24 cellular contexts compared by ENCODE assay signal in the genomic region with DNA sequence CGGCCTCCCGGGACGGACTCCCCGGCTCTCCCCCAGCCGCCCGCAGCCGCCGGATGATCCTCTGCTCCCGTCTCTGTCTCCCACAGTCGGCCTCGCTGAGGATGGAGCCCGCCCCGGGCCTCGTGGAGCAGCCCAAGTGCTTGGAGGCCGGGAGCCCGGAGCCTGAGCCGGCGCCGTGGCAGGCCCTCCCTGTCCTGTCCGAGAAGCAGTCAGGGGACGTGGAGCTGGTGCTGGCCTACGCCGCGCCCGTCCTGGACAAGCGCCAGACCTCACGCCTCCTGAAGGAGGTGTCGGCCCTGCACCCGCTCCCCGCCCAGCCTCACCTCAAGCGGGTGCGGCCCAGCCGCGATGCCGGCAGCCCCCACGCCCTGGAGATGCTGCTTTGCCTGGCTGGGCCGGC. TPM values are rescaled to one million over a fixed set of nuclear protein-coding genes. Genes with fewer than 3 reads are reported as not detected.
DNase-seq lines count a peak whose midpoint lies in the region; ATAC-seq, FAIRE-seq and TF ChIP-seq lines count a peak whose summit lies in the region.
"Had no signal": no experiment of that assay in that cellular context is flagged by ENCODE, and none has a peak within 500 bp of the region (broad histone marks: within the 10 kb centered on the region; RNA-seq: fewer than 3 reads in every experiment).

No MANE protein-coding gene starts in this region.

- TF ChIP-seq EP300 in HepG2 (IDR thresholded peaks at IDR 0.05; ENCODE audit: low read depth in 2 of 2, low read length in 2 of 2): no peak
- no peak for TF ChIP-seq EP300 in HepG2 (CRISPR knock-in tag; IDR thresholded peaks at IDR 0.05; ENCODE audit: borderline replicate concordance)
- TF ChIP-seq EP300 in stomach (IDR thresholded peaks at IDR 0.05): no peak

- no peak overlapping the region for H3K9ac ChIP-seq in HepG2 (ENCODE audit: insufficient read depth, low read depth, low read length)

- POLR2A ChIA-PET in HEK293 (lab: Yijun Ruan, JAX): no interaction called here
- POLR2A ChIA-PET in HepG2 (lab: Yijun Ruan, JAX): no interaction called here
- POLR2A ChIA-PET in HEK293T (lab: Yijun Ruan, JAX): interaction anchor here (1.4 kb wide), 1 partner anchor 14 kb away, joined by 3 read pairs; no protein-coding TSS in a partner anchor

- H3K4me1 ChIP-seq in HEK293 (ENCODE audit: control insufficient read depth, insufficient read depth, low read length) (peaks cover 12% of the 10 kb centered on the region), Peyer's patch (peaks cover 0 to 37% (median 15%) of the 10 kb centered on the region in 4 donors), HepG2 (ENCODE audit: insufficient read depth, low read length) (peaks cover 26% of the 10 kb centered on the region), stomach (peaks cover 17 to 51% (median 46%) of the 10 kb centered on the region in 4 donors)
- H3K4me1 ChIP-seq: SJSA1 had no signal

- H2AFZ ChIP-seq in HepG2 (ENCODE audit: low read length): no peak overlapping the region

- FAIRE-seq in HepG2 (lab: Jason Lieb, UNC): no peak
- FAIRE-seq: G401.6, H1, K562 had no signal

- H3K9me3 ChIP-seq in HEK293 (ENCODE audit: control insufficient read depth, insufficient read depth, low read depth, low read length) (no peaks in the 10 kb centered on the region), Peyer's patch (no peaks in the 10 kb centered on the region), HepG2 (ENCODE audit: low read length) (no peaks in the 10 kb centered on the region), stomach (no peaks in the 10 kb centered on the region)
- H3K9me3 ChIP-seq: BLaER1 treated with 17β-estradiol and CSF1 and Interleukin-3, amounts not matched to agents 10 nM and 100 nM; Caco-2; SJSA1 had no signal

- H3K79me2 ChIP-seq in HepG2 (ENCODE audit: insufficient read depth, low read length): peaks cover 48% of the 10 kb centered on the region

- 97% methylated on average over 25 of the region's 37 CpGs for WGBS in HepG2 (ENCODE audit: low lambda C conversion rate)
- WGBS in stomach, 5 donors: 29 to 84% (median 46%) methylated on average over 7 to 37 of the region's 37 CpGs

- in situ Hi-C loops in HepG2 (cut with HindIII; ENCODE audit: extremely low pct_ligation_motif_present, low pct_unique_long_range_greater_than_20kb): no loop called here

- H3K4me2 ChIP-seq in HepG2 (ENCODE audit: low read depth, low read length): no peak overlapping the region

- no peak overlapping the region for H3K4me3 ChIP-seq in HEK293 (ENCODE audit: low read depth, low read length)
- H3K4me3 ChIP-seq in Peyer's patch: no peak overlapping the region
- no peak overlapping the region for H3K4me3 ChIP-seq in HepG2 (replicated peaks in 1 of 3; ENCODE audit: insufficient read depth in 1 of 3, low read depth in 2 of 3, low read length in 3 of 3)
- H3K4me3 ChIP-seq in stomach: no peak overlapping the region
- H3K4me3 ChIP-seq: BLaER1 treated with 17β-estradiol and CSF1 and Interleukin-3, amounts not matched to agents 10 nM and 100 nM; K562; SJSA1 had no signal

- intact Hi-C loops in HepG2 (cut with micrococcal nuclease; ENCODE audit: unreplicated experiment): no loop called here
- intact Hi-C loops in stomach (cut with DNase I; ENCODE audit: low total_unique reads): no loop called here

- BruUV-seq in HepG2 (replicated peaks; lab: Mats Ljungman, UMichigan): no TSS peak

- TF ChIP-seq CTCF in HEK293 (tag by site-specific recombination; IDR thresholded peaks at IDR 0.05) (no peak), Peyer's patch (IDR thresholded peaks at IDR 0.05) (no peak), HepG2 (CRISPR knock-in tag; IDR thresholded peaks at IDR 0.05) (no peak), stomach (IDR thresholded peaks at IDR 0.05) (no peak)

- H3K27ac ChIP-seq in HEK293 (ENCODE audit: extremely low read depth, low read depth, low read length) (no peak overlapping the region), Peyer's patch (no peak overlapping the region), HepG2 (ENCODE audit: extremely low read length, insufficient read depth, low read length) (no peak overlapping the region), stomach (peak overlapping the region in 4 of 5 donors; percentile 50 to 57 (median 52))
- H3K27ac ChIP-seq: BLaER1 treated with 17β-estradiol and CSF1 and Interleukin-3, amounts not matched to agents 10 nM and 100 nM; SJSA1 had no signal

- H4K20me1 ChIP-seq in HepG2 (ENCODE audit: insufficient read depth, low read length): peaks cover 6% of the 10 kb centered on the region; the same call in 1 of the 2 replicates

- CTCF ChIA-PET in HEK293 (lab: Yijun Ruan, JAX) (interaction anchor here (0.5 to 0.7 kb wide), 3 partner anchors 25 to 645 kb away, joined by 3 read pairs; no protein-coding TSS in a partner anchor), HepG2 (lab: Yijun Ruan, JAX; ENCODE audit: low intra/inter-chr PET ratio, low total read pairs) (no interaction called here), HEK293T (lab: Yijun Ruan, JAX) (no interaction called here)

- H3K36me3 ChIP-seq in HEK293 (ENCODE audit: control insufficient read depth in 2 of 2, insufficient read depth in 1 of 2, low read length in 2 of 2) (peaks cover 0 to 55% of the 10 kb centered on the region in 2 experiments; a peak in 2 of 3 replicates), Peyer's patch (peaks cover 0 to 22% (median 0%) of the 10 kb centered on the region in 3 donors), HepG2 (replicated peaks in 1 of 2; ENCODE audit: control insufficient read depth in 1 of 2, insufficient read depth in 2 of 2, low read length in 2 of 2) (peaks cover 6 to 22% of the 10 kb centered on the region in 2 experiments; a peak in 4 of 5 replicates), stomach (peaks cover 20 to 54% (median 38%) of the 10 kb centered on the region in 4 donors)

- TF ChIP-seq POLR2A in Peyer's patch (IDR thresholded peaks at IDR 0.05) (no peak), HepG2 (IDR thresholded peaks at IDR 0.05; ENCODE audit: insufficient read depth in 1 of 2, low read depth in 2 of 2, low read length in 2 of 2) (no peak), stomach (IDR thresholded peaks at IDR 0.05) (no peak)

- H3K27me3 ChIP-seq in Peyer's patch (no peaks in the 10 kb centered on the region), HepG2 (ENCODE audit: control insufficient read depth in 1 of 2, insufficient read depth in 2 of 2, low read length in 2 of 2) (no peaks in the 10 kb centered on the region; a peak in 1 of 5 replicates), stomach (no peaks in the 10 kb centered on the region)
- H3K27me3 ChIP-seq: BLaER1 treated with 17β-estradiol and CSF1 and Interleukin-3, amounts not matched to agents 10 nM and 100 nM; SJSA1 had no signal

- no peak for TF ChIP-seq RAD21 in HepG2 (CRISPR knock-in tag; IDR thresholded peaks at IDR 0.05)

- DNase-seq in Peyer's patch (peak in 2 of 3 donors; percentile 72 to 86), HepG2 (ENCODE audit: low spot score) (no peak), stomach (peak; percentile 87), NCI-H2081 (lab: John Stamatoyannopoulos, UW) (no peak), anterior cingulate cortex (lab: John Stamatoyannopoulos, UW) (no peak), HEK293T (ENCODE audit: extremely low spot score) (no peak)
- DNase-seq: Caco-2; CD4-positive, alpha-beta memory T cell; DMS153; MM.1S; NCI-H1092; NCI-H1436 treated with DMSO at 0.1 percent for 48 hours; NCI-H2029 treated with DMSO at 0.1 percent for 48 hours; NCI-H2171 treated with DMSO at 0.1 percent for 48 hours; NCI-H524 treated with DMSO at 0.1 percent for 48 hours; NCI-H82 had no signal

- ATAC-seq in HepG2: no peak
- ATAC-seq: HCT116, K562, Panc1 had no signal

RNA-seq across cellular contexts. Expression of gene ADAT3, which starts 6.8 kb away (rescaled TPM):
- total RNA-seq in Peyer's patch (10 to 100 TPM; 18.2 to 33.3 (median 23.8) TPM), HepG2 (2016; rRNA removed; fragmentation: Illumina TruSeq; extraction: Trizol) (2.0 and 3.5 TPM in 2 replicates), stomach (10 to 100 TPM in 3 of 5 donors, 1 to 10 TPM in 2; 4.2 to 75.9 (median 18.3) TPM)
- 0.79 and 0.81 TPM in 2 replicates for total RNA-seq in HepG2 (2016; cell fraction: cytosol; rRNA removed; fragmentation: Illumina TruSeq; extraction: Trizol; ENCODE audit: low read depth)
- 1.7 and 3.1 TPM in 2 replicates for total RNA-seq in HepG2 (2016; cell fraction: insoluble cytoplasmic fraction; rRNA removed; fragmentation: Illumina TruSeq; extraction: Trizol)
- 1.7 and 2.1 TPM in 2 replicates for total RNA-seq in HepG2 (2016; cell fraction: membrane; rRNA removed; fragmentation: Illumina TruSeq; extraction: Trizol)
- 1.5 and 1.9 TPM in 2 replicates for total RNA-seq in HepG2 (2016; cell fraction: nucleus; rRNA removed; fragmentation: Illumina TruSeq; extraction: Trizol)
- polyA plus RNA-seq in HepG2 (2011; rRNA removed) (0.95 and 1.4 TPM in 2 replicates), stomach (1 to 10 TPM; 5.5 to 6.7 (median 6.0) TPM)
- polyA plus RNA-seq in HepG2 (2011; cell fraction: cytosol; rRNA removed): 0.94 and 1.7 TPM in 2 replicates
- 6.4 and 7.8 TPM in 2 replicates for polyA plus RNA-seq in HepG2 (2011; cell fraction: nucleus; rRNA removed)
- 1.3 and 1.7 TPM in 2 replicates for polyA plus RNA-seq in HepG2 (2012)
- polyA plus RNA-seq in HepG2 (2016; cell fraction: cytosol; fragmentation: Illumina TruSeq; extraction: Trizol; ENCODE audit: low read depth): 0.68 TPM in 2 replicates
- polyA plus RNA-seq in HepG2 (2016; cell fraction: insoluble cytoplasmic fraction; fragmentation: Illumina TruSeq; extraction: Trizol; ENCODE audit: low read depth): 2.8 and 3.5 TPM in 2 replicates
- 1.1 and 1.4 TPM in 2 replicates for polyA plus RNA-seq in HepG2 (2016; cell fraction: membrane; fragmentation: Illumina TruSeq; extraction: Trizol; ENCODE audit: low read depth)
- polyA plus RNA-seq in HepG2 (2016; cell fraction: nucleus; fragmentation: Illumina TruSeq; extraction: Trizol; ENCODE audit: insufficient read depth, low read depth): 5.0 and 6.1 TPM in 2 replicates
- polyA minus RNA-seq in HepG2 (2011; rRNA and poly(A)+ RNA removed; ENCODE audit: low replicate concordance): 2.1 and 3.8 TPM in 2 replicates
- polyA minus RNA-seq in HepG2 (2011; cell fraction: cytosol; rRNA and poly(A)+ RNA removed): 1.3 and 1.6 TPM in 2 replicates
- polyA minus RNA-seq in HepG2 (2011; cell fraction: nucleus; rRNA and poly(A)+ RNA removed): 2.3 and 2.6 TPM in 2 replicates

RNA-seq across cellular contexts. Expression of gene SCAMP4, which starts 6.8 kb away (rescaled TPM):
- total RNA-seq in Peyer's patch (10 to 100 TPM; 45.4 to 62.6 (median 57.0) TPM), HepG2 (2016; rRNA removed; fragmentation: Illumina TruSeq; extraction: Trizol) (10.8 and 13.7 TPM in 2 replicates), stomach (10 to 100 TPM; 10.7 to 77.6 (median 17.9) TPM)
- total RNA-seq in HepG2 (2016; cell fraction: cytosol; rRNA removed; fragmentation: Illumina TruSeq; extraction: Trizol; ENCODE audit: low read depth): 4.4 and 5.1 TPM in 2 replicates
- 9.1 and 12.6 TPM in 2 replicates for total RNA-seq in HepG2 (2016; cell fraction: insoluble cytoplasmic fraction; rRNA removed; fragmentation: Illumina TruSeq; extraction: Trizol)
- 10.1 and 10.7 TPM in 2 replicates for total RNA-seq in HepG2 (2016; cell fraction: membrane; rRNA removed; fragmentation: Illumina TruSeq; extraction: Trizol)
- 24.2 and 31.8 TPM in 2 replicates for total RNA-seq in HepG2 (2016; cell fraction: nucleus; rRNA removed; fragmentation: Illumina TruSeq; extraction: Trizol)
- polyA plus RNA-seq in HepG2 (2011; rRNA removed) (10.7 and 12.8 TPM in 2 replicates), stomach (10 to 100 TPM in 2 of 3 donors, 1 to 10 TPM in 1; 7.8 to 23.9 (median 19.4) TPM)
- polyA plus RNA-seq in HepG2 (2011; cell fraction: cytosol; rRNA removed): 7.6 and 8.7 TPM in 2 replicates
- polyA plus RNA-seq in HepG2 (2011; cell fraction: nucleus; rRNA removed): 43.5 and 55.3 TPM in 2 replicates
- polyA plus RNA-seq in HepG2 (2012): 21.8 and 32.2 TPM in 2 replicates
- polyA plus RNA-seq in HepG2 (2016; cell fraction: cytosol; fragmentation: Illumina TruSeq; extraction: Trizol; ENCODE audit: low read depth): 5.1 and 6.4 TPM in 2 replicates
- 10.3 and 13.4 TPM in 2 replicates for polyA plus RNA-seq in HepG2 (2016; cell fraction: insoluble cytoplasmic fraction; fragmentation: Illumina TruSeq; extraction: Trizol; ENCODE audit: low read depth)
- polyA plus RNA-seq in HepG2 (2016; cell fraction: membrane; fragmentation: Illumina TruSeq; extraction: Trizol; ENCODE audit: low read depth): 11.5 and 11.6 TPM in 2 replicates
- 69.4 and 71.5 TPM in 2 replicates for polyA plus RNA-seq in HepG2 (2016; cell fraction: nucleus; fragmentation: Illumina TruSeq; extraction: Trizol; ENCODE audit: insufficient read depth, low read depth)
- polyA minus RNA-seq in HepG2 (2011; rRNA and poly(A)+ RNA removed; ENCODE audit: low replicate concordance): 14.8 and 32.0 TPM in 2 replicates
- polyA minus RNA-seq in HepG2 (2011; cell fraction: cytosol; rRNA and poly(A)+ RNA removed): 35.3 TPM in 2 replicates
- 13.2 and 15.5 TPM in 2 replicates for polyA minus RNA-seq in HepG2 (2011; cell fraction: nucleus; rRNA and poly(A)+ RNA removed)

RNA-seq across cellular contexts. Expression of gene ABHD17A, which starts 26.7 kb away (rescaled TPM):
- 10 to 100 TPM; 52.0 to 95.9 (median 68.4) TPM for total RNA-seq in Peyer's patch
- 27.9 and 40.8 TPM in 2 replicates for total RNA-seq in HepG2 (2016; rRNA removed; fragmentation: Illumina TruSeq; extraction: Trizol)
- 52.2 and 64.4 TPM in 2 replicates for total RNA-seq in HepG2 (2016; cell fraction: cytosol; rRNA removed; fragmentation: Illumina TruSeq; extraction: Trizol; ENCODE audit: low read depth)
- total RNA-seq in HepG2 (2016; cell fraction: insoluble cytoplasmic fraction; rRNA removed; fragmentation: Illumina TruSeq; extraction: Trizol): 24.0 and 37.3 TPM in 2 replicates
- total RNA-seq in HepG2 (2016; cell fraction: membrane; rRNA removed; fragmentation: Illumina TruSeq; extraction: Trizol): 65.2 and 82.2 TPM in 2 replicates
- 17.1 and 19.3 TPM in 2 replicates for total RNA-seq in HepG2 (2016; cell fraction: nucleus; rRNA removed; fragmentation: Illumina TruSeq; extraction: Trizol)
- polyA plus RNA-seq in HepG2 (2011; rRNA removed): 27.7 and 44.6 TPM in 2 replicates
- 25.9 and 53.1 TPM in 2 replicates for polyA plus RNA-seq in HepG2 (2011; cell fraction: cytosol; rRNA removed)
- 72.5 and 83.8 TPM in 2 replicates for polyA plus RNA-seq in HepG2 (2011; cell fraction: nucleus; rRNA removed)
- 11.9 and 16.2 TPM in 2 replicates for polyA plus RNA-seq in HepG2 (2012)
- 51.0 and 62.5 TPM in 2 replicates for polyA plus RNA-seq in HepG2 (2016; cell fraction: cytosol; fragmentation: Illumina TruSeq; extraction: Trizol; ENCODE audit: low read depth)
- polyA plus RNA-seq in HepG2 (2016; cell fraction: insoluble cytoplasmic fraction; fragmentation: Illumina TruSeq; extraction: Trizol; ENCODE audit: low read depth): 25.3 and 27.0 TPM in 2 replicates
- polyA plus RNA-seq in HepG2 (2016; cell fraction: membrane; fragmentation: Illumina TruSeq; extraction: Trizol; ENCODE audit: low read depth): 54.6 and 60.4 TPM in 2 replicates
- 38.7 and 42.0 TPM in 2 replicates for polyA plus RNA-seq in HepG2 (2016; cell fraction: nucleus; fragmentation: Illumina TruSeq; extraction: Trizol; ENCODE audit: insufficient read depth, low read depth)
- 15.0 and 50.9 TPM in 2 replicates for polyA minus RNA-seq in HepG2 (2011; rRNA and poly(A)+ RNA removed; ENCODE audit: low replicate concordance)
- 17.2 and 18.0 TPM in 2 replicates for polyA minus RNA-seq in HepG2 (2011; cell fraction: cytosol; rRNA and poly(A)+ RNA removed)
- 5.7 and 5.8 TPM in 2 replicates for polyA minus RNA-seq in HepG2 (2011; cell fraction: nucleus; rRNA and poly(A)+ RNA removed)
- 100 to 1,000 TPM in 1 of 5 donors, 10 to 100 TPM in 4; 25.7 to 177 (median 33.0) TPM for total RNA-seq in stomach
- 10 to 100 TPM; 73.0 to 76.3 (median 75.5) TPM for polyA plus RNA-seq in stomach

RNA-seq across cellular contexts. Expression of gene CSNK1G2, which starts 29.0 kb away (rescaled TPM):
- total RNA-seq in Peyer's patch (100 to 1,000 TPM in 2 of 4 donors, 10 to 100 TPM in 2; 54.5 to 250 (median 103) TPM), HepG2 (2016; rRNA removed; fragmentation: Illumina TruSeq; extraction: Trizol) (29.7 and 53.8 TPM in 2 replicates), stomach (100 to 1,000 TPM in 3 of 5 donors, 10 to 100 TPM in 2; 35.8 to 210 (median 106) TPM)
- total RNA-seq in HepG2 (2016; cell fraction: cytosol; rRNA removed; fragmentation: Illumina TruSeq; extraction: Trizol; ENCODE audit: low read depth): 40.6 and 41.0 TPM in 2 replicates
- 26.8 and 56.3 TPM in 2 replicates for total RNA-seq in HepG2 (2016; cell fraction: insoluble cytoplasmic fraction; rRNA removed; fragmentation: Illumina TruSeq; extraction: Trizol)
- 85.2 and 87.4 TPM in 2 replicates for total RNA-seq in HepG2 (2016; cell fraction: membrane; rRNA removed; fragmentation: Illumina TruSeq; extraction: Trizol)
- 39.2 and 46.8 TPM in 2 replicates for total RNA-seq in HepG2 (2016; cell fraction: nucleus; rRNA removed; fragmentation: Illumina TruSeq; extraction: Trizol)
- polyA plus RNA-seq in HepG2 (2011; rRNA removed) (72.5 and 88.4 TPM in 2 replicates), stomach (10 to 100 TPM; 30.2 to 44.9 (median 37.3) TPM)
- 33.8 and 56.1 TPM in 2 replicates for polyA plus RNA-seq in HepG2 (2011; cell fraction: cytosol; rRNA removed)
- polyA plus RNA-seq in HepG2 (2011; cell fraction: nucleus; rRNA removed): 380 and 522 TPM in 2 replicates
- polyA plus RNA-seq in HepG2 (2012): 38.6 and 40.4 TPM in 2 replicates
- polyA plus RNA-seq in HepG2 (2016; cell fraction: cytosol; fragmentation: Illumina TruSeq; extraction: Trizol; ENCODE audit: low read depth): 39.6 and 47.2 TPM in 2 replicates
- 36.1 and 45.7 TPM in 2 replicates for polyA plus RNA-seq in HepG2 (2016; cell fraction: insoluble cytoplasmic fraction; fragmentation: Illumina TruSeq; extraction: Trizol; ENCODE audit: low read depth)
- 79.1 and 81.2 TPM in 2 replicates for polyA plus RNA-seq in HepG2 (2016; cell fraction: membrane; fragmentation: Illumina TruSeq; extraction: Trizol; ENCODE audit: low read depth)
- polyA plus RNA-seq in HepG2 (2016; cell fraction: nucleus; fragmentation: Illumina TruSeq; extraction: Trizol; ENCODE audit: insufficient read depth, low read depth): 157 TPM in 2 replicates
- 51.2 and 83.6 TPM in 2 replicates for polyA minus RNA-seq in HepG2 (2011; rRNA and poly(A)+ RNA removed; ENCODE audit: low replicate concordance)
- polyA minus RNA-seq in HepG2 (2011; cell fraction: cytosol; rRNA and poly(A)+ RNA removed): 23.6 and 25.2 TPM in 2 replicates
- polyA minus RNA-seq in HepG2 (2011; cell fraction: nucleus; rRNA and poly(A)+ RNA removed): 18.2 and 21.2 TPM in 2 replicates

RNA-seq across cellular contexts. Expression of gene KLF16, which starts 48.6 kb away (rescaled TPM):
- total RNA-seq in Peyer's patch (10 to 100 TPM; 10.3 to 18.2 (median 14.8) TPM), HepG2 (2016; rRNA removed; fragmentation: Illumina TruSeq; extraction: Trizol) (6.2 and 6.7 TPM in 2 replicates), stomach (10 to 100 TPM in 2 of 5 donors, 1 to 10 TPM in 2, not detected in 1; 3.5 to 31.9 (median 15.8) TPM)
- total RNA-seq in HepG2 (2016; cell fraction: cytosol; rRNA removed; fragmentation: Illumina TruSeq; extraction: Trizol; ENCODE audit: low read depth): 2.1 and 2.2 TPM in 2 replicates
- total RNA-seq in HepG2 (2016; cell fraction: insoluble cytoplasmic fraction; rRNA removed; fragmentation: Illumina TruSeq; extraction: Trizol): 5.5 and 5.9 TPM in 2 replicates
- total RNA-seq in HepG2 (2016; cell fraction: membrane; rRNA removed; fragmentation: Illumina TruSeq; extraction: Trizol): 8.3 and 8.9 TPM in 2 replicates
- total RNA-seq in HepG2 (2016; cell fraction: nucleus; rRNA removed; fragmentation: Illumina TruSeq; extraction: Trizol): 4.0 and 4.8 TPM in 2 replicates
- polyA plus RNA-seq in HepG2 (2011; rRNA removed) (3.5 and 4.7 TPM in 2 replicates), stomach (1 to 10 TPM; 5.0 to 7.6 (median 6.6) TPM)
- polyA plus RNA-seq in HepG2 (2011; cell fraction: cytosol; rRNA removed): 3.7 and 7.0 TPM in 2 replicates
- polyA plus RNA-seq in HepG2 (2011; cell fraction: nucleus; rRNA removed): 16.7 and 31.9 TPM in 2 replicates
- 8.3 and 9.4 TPM in 2 replicates for polyA plus RNA-seq in HepG2 (2012)
- polyA plus RNA-seq in HepG2 (2016; cell fraction: cytosol; fragmentation: Illumina TruSeq; extraction: Trizol; ENCODE audit: low read depth): 3.2 and 3.4 TPM in 2 replicates
- polyA plus RNA-seq in HepG2 (2016; cell fraction: insoluble cytoplasmic fraction; fragmentation: Illumina TruSeq; extraction: Trizol; ENCODE audit: low read depth): 12.0 and 14.3 TPM in 2 replicates
- 8.9 and 9.3 TPM in 2 replicates for polyA plus RNA-seq in HepG2 (2016; cell fraction: membrane; fragmentation: Illumina TruSeq; extraction: Trizol; ENCODE audit: low read depth)
- 11.4 and 12.0 TPM in 2 replicates for polyA plus RNA-seq in HepG2 (2016; cell fraction: nucleus; fragmentation: Illumina TruSeq; extraction: Trizol; ENCODE audit: insufficient read depth, low read depth)
- polyA minus RNA-seq in HepG2 (2011; rRNA and poly(A)+ RNA removed; ENCODE audit: low replicate concordance): 3.1 and 9.7 TPM in 2 replicates
- 8.9 and 15.3 TPM in 2 replicates for polyA minus RNA-seq in HepG2 (2011; cell fraction: cytosol; rRNA and poly(A)+ RNA removed)
- 2.1 and 2.2 TPM in 2 replicates for polyA minus RNA-seq in HepG2 (2011; cell fraction: nucleus; rRNA and poly(A)+ RNA removed)

Comparison
In these comparisons a context has a peak if more than half of its experiments do, and no peak if none do; other contexts are left out.
1. H3K27ac ChIP-seq: peak in stomach (4 of 5); none in HEK293 (single experiment), Peyer's patch (0 of 4) and HepG2 (single experiment).
2. DNase-seq: peak in Peyer's patch (2 of 3) and stomach (single experiment); none in HepG2 (single experiment), NCI-H2081 (0 of 2), anterior cingulate cortex (0 of 58) and HEK293T (single experiment).